In genomic region chr12:50923361-50924130, GRCh38 we compare ENCODE assay signal across 9 cellular contexts. TPM values are rescaled to one million over a fixed set of nuclear protein-coding genes. Genes with fewer than 3 reads are reported as not detected.
DNase-seq lines count a peak whose midpoint lies in the region; ATAC-seq and TF ChIP-seq lines count a peak whose summit lies in the region.
"Had no signal": no experiment of that assay in that cellular context is flagged by ENCODE, and none has a peak within 500 bp of the region (broad histone marks: within the 10 kb centered on the region; RNA-seq: fewer than 3 reads in every experiment).

No MANE protein-coding gene starts in this region.

- TF ChIP-seq EP300 in suprapubic skin (IDR thresholded peaks at IDR 0.05): no peak

- no peak for TF ChIP-seq POLR2A in suprapubic skin (IDR thresholded peaks at IDR 0.05)

- peak overlapping the region; percentile 54 to 78 for H3K4me3 ChIP-seq in left lung
- H3K4me3 ChIP-seq in suprapubic skin: peak overlapping the region; percentile 78

- H3K36me3 ChIP-seq in left lung: no peaks in the 10 kb centered on the region
- no peaks in the 10 kb centered on the region for H3K36me3 ChIP-seq in suprapubic skin

- H3K27me3 ChIP-seq in left lung (no peaks in the 10 kb centered on the region), suprapubic skin (no peaks in the 10 kb centered on the region)

- TF ChIP-seq CTCF in left lung (IDR thresholded peaks at IDR 0.05) (no peak), suprapubic skin (IDR thresholded peaks at IDR 0.05) (no peak)

- H3K27ac Mint-ChIP-seq in activated naive CD8-positive, alpha-beta T cell treated with anti-CD3 and anti-CD28 coated beads for 36 hours: peak overlapping the region; percentile 88

- peaks cover under 1% of the 10 kb centered on the region for H3K9me3 Mint-ChIP-seq in activated naive CD8-positive, alpha-beta T cell treated with anti-CD3 and anti-CD28 coated beads for 36 hours

- H3K4me1 ChIP-seq in left lung (peaks cover 18 to 51% of the 10 kb centered on the region in 2 donors), suprapubic skin (peaks cover 37% of the 10 kb centered on the region)

- peaks cover under 1% of the 10 kb centered on the region for H3K36me3 Mint-ChIP-seq in activated naive CD8-positive, alpha-beta T cell treated with anti-CD3 and anti-CD28 coated beads for 36 hours

- 15% methylated on average over 8 of the region's 8 CpGs for WGBS in suprapubic skin

- H3K27me3 Mint-ChIP-seq in activated naive CD8-positive, alpha-beta T cell treated with anti-CD3 and anti-CD28 coated beads for 36 hours: no peaks in the 10 kb centered on the region

- no peak for ATAC-seq in left lung
- ATAC-seq in activated CD4-positive, CD25-positive, alpha-beta regulatory T cell treated with anti-CD3 and anti-CD28 coated beads, Interleukin-2, amount 50 U/mL, for 24 hours: no peak

- H3K9me3 ChIP-seq in left lung (no peaks in the 10 kb centered on the region), suprapubic skin (no peaks in the 10 kb centered on the region)

- H3K4me3 Mint-ChIP-seq in activated naive CD8-positive, alpha-beta T cell treated with anti-CD3 and anti-CD28 coated beads for 36 hours: peak overlapping the region; percentile 78

- intact Hi-C loops in left lung (cut with DNase I): no loop called here

- H3K27ac ChIP-seq in left lung: peak overlapping the region; percentile 89 to 92
- H3K27ac ChIP-seq in suprapubic skin: peak overlapping the region; percentile 92

- H3K4me1 Mint-ChIP-seq in activated naive CD8-positive, alpha-beta T cell treated with anti-CD3 and anti-CD28 coated beads for 36 hours: peaks cover 45% of the 10 kb centered on the region

- DNase-seq in NCI-H146 (lab: John Stamatoyannopoulos, UW) (peak; percentile 42), NCI-H146 treated with DMSO at 0.1 percent for 48 hours (lab: John Stamatoyannopoulos, UW; ENCODE audit: unreplicated experiment) (no peak), left lung (no peak), suprapubic skin (ENCODE audit: low spot score in 2 of 2) (no peak)
- DNase-seq in activated naive CD8-positive, alpha-beta T cell treated with anti-CD3 and anti-CD28 coated beads for 36 hours: no peak
- DNase-seq in stimulated activated CD4-positive, alpha-beta T cell treated with anti-CD3 and anti-CD28 coated beads, Interleukin-2, amount 100 ng/mL, for 48 hours: no peak
- DNase-seq in activated CD4-positive, CD25-positive, alpha-beta regulatory T cell treated with anti-CD3 and anti-CD28 coated beads, Interleukin-2, amount 50 U/mL, for 72 hours: no peak
- DNase-seq: central memory CD4-positive, alpha-beta T cell had no signal

RNA-seq across cellular contexts. Expression of gene HIGD1C, which starts 28.8 kb away (rescaled TPM):
- not detected for total RNA-seq in activated naive CD8-positive, alpha-beta T cell treated with anti-CD3 and anti-CD28 coated beads for 36 hours
- total RNA-seq in left lung: not detected
- not detected for total RNA-seq in suprapubic skin
